In genomic region chr6:166346449-166346848, GRCh38 we compare ENCODE assay signal across 9 cellular contexts. TPM values are rescaled to one million over a fixed set of nuclear protein-coding genes. Genes with fewer than 3 reads are reported as not detected.
"Had no signal": no experiment of that assay in that cellular context is flagged by ENCODE, and none has a peak within 500 bp of the region (broad histone marks: within the 10 kb centered on the region; RNA-seq: fewer than 3 reads in every experiment).

No MANE protein-coding gene starts in this region.

- H3K4me3 Mint-ChIP-seq: HFFc6 had no signal

- H3K9me3 Mint-ChIP-seq: HFFc6 had no signal

- H3K27ac Mint-ChIP-seq: HFFc6 had no signal

- DNase-seq: GM23248, GOT3, H7, HFFc6, IMR-90 had no signal

- H3K4me3 ChIP-seq: GM23248, HAP-1, K562 had no signal

- H2AFZ ChIP-seq: GM23248 had no signal

- H3K27ac ChIP-seq: GM23248, HL-60 had no signal

- ATAC-seq: HCT116, K562 had no signal

- H3K9ac ChIP-seq: GM23248 had no signal

RNA-seq across cellular contexts. Expression of gene PRR18, which starts 38.3 kb away (rescaled TPM):
- polyA plus RNA-seq: GM23248, IMR-90, K562 had no signal
